In genomic region chr11:46288451-46288850, GRCh38 we compare ENCODE assay signal across 31 cellular contexts. TPM values are rescaled to one million over a fixed set of nuclear protein-coding genes. Genes with fewer than 3 reads are reported as not detected.
"Had no signal": no experiment of that assay in that cellular context is flagged by ENCODE, and none has a peak within 500 bp of the region (broad histone marks: within the 10 kb centered on the region; RNA-seq: fewer than 3 reads in every experiment).

No MANE protein-coding gene starts in this region.

- H3K27ac ChIP-seq: brain microvascular endothelial cell, esophagus muscularis mucosa, foreskin keratinocyte, gastrocnemius medialis, WERI-Rb-1 had no signal

- H3K4me3 ChIP-seq: esophagus muscularis mucosa, gastrocnemius medialis had no signal

- H3K4me1 ChIP-seq: foreskin keratinocyte had no signal

- H3K27me3 Mint-ChIP-seq: activated CD8-positive, alpha-beta T cell treated with anti-CD3 and anti-CD28 coated beads for 36 hours; activated naive CD8-positive, alpha-beta T cell had no signal

- H3K9me3 ChIP-seq: esophagus muscularis mucosa, gastrocnemius medialis had no signal

- H3K36me3 ChIP-seq: esophagus muscularis mucosa, gastrocnemius medialis, WERI-Rb-1 had no signal

- H3K36me3 Mint-ChIP-seq: activated naive CD8-positive, alpha-beta T cell; T-cell had no signal

- H3K4me3 Mint-ChIP-seq: activated B cell treated with CpG ODN at 0.5 μM for 24 hours; activated CD8-positive, alpha-beta T cell treated with anti-CD3 and anti-CD28 coated beads for 36 hours; activated naive CD8-positive, alpha-beta T cell; activated T-cell treated with anti-CD3 and anti-CD28 coated beads, Interleukin-2, amount 50 U/mL, for 4 hours; activated T-helper 17 cell treated with anti-CD3 and anti-CD28 coated beads, Interleukin-2, amount 50 U/mL, for 72 hours; central memory CD8-positive, alpha-beta T cell; effector memory CD8-positive, alpha-beta T cell; T-cell; T-helper 1 cell treated with Interleukin-12 subunit alpha and Interleukin-12 subunit beta and Interleukin-4 antibody, amounts not matched to agents 30 μg/mL and 1 μg/mL, for 36 hours had no signal

- H3K9me3 Mint-ChIP-seq: activated B cell treated with CpG ODN at 0.5 μM for 24 hours; activated CD8-positive, alpha-beta T cell treated with anti-CD3 and anti-CD28 coated beads for 36 hours; activated T-cell treated with anti-CD3 and anti-CD28 coated beads, Interleukin-2, amount 50 U/mL, for 4 hours; activated T-helper 17 cell treated with anti-CD3 and anti-CD28 coated beads, Interleukin-2, amount 50 U/mL, for 72 hours; central memory CD8-positive, alpha-beta T cell; T-cell; T-helper 1 cell treated with Interleukin-12 subunit alpha and Interleukin-12 subunit beta and Interleukin-4 antibody, amounts not matched to agents 30 μg/mL and 1 μg/mL, for 36 hours had no signal

- H3K27me3 ChIP-seq: brain microvascular endothelial cell, esophagus muscularis mucosa, foreskin keratinocyte, gastrocnemius medialis had no signal

- H3K27ac Mint-ChIP-seq: activated B cell treated with CpG ODN at 0.5 μM for 24 hours; activated CD8-positive, alpha-beta T cell treated with anti-CD3 and anti-CD28 coated beads for 36 hours; activated naive CD8-positive, alpha-beta T cell; activated T-helper 17 cell treated with anti-CD3 and anti-CD28 coated beads, Interleukin-2, amount 50 U/mL, for 72 hours; effector memory CD8-positive, alpha-beta T cell; T-cell; T-helper 1 cell treated with Interleukin-12 subunit alpha and Interleukin-12 subunit beta and Interleukin-4 antibody, amounts not matched to agents 30 μg/mL and 1 μg/mL, for 36 hours had no signal

- ATAC-seq: activated CD4-positive, CD25-positive, alpha-beta regulatory T cell treated with anti-CD3 and anti-CD28 coated beads, Interleukin-2, amount 50 U/mL, for 24 hours; activated CD8-positive, alpha-beta T cell treated with anti-CD3 and anti-CD28 coated beads for 36 hours; activated T-cell treated with anti-CD3 and anti-CD28 coated beads, Interleukin-2, amount 50 U/mL, for 4 hours; activated T-helper 17 cell treated with anti-CD3 and anti-CD28 coated beads, Interleukin-2, amount 50 U/mL, for 72 hours; effector memory CD8-positive, alpha-beta T cell; foreskin keratinocyte; gastrocnemius medialis; T-cell had no signal

- H3K4me1 Mint-ChIP-seq: activated B cell treated with CpG ODN at 0.5 μM for 24 hours; activated T-helper 17 cell treated with anti-CD3 and anti-CD28 coated beads, Interleukin-2, amount 50 U/mL, for 72 hours; central memory CD8-positive, alpha-beta T cell; T-cell had no signal

- DNase-seq: activated B cell treated with CpG ODN at 0.5 μM for 24 hours; activated CD4-positive, alpha-beta T cell treated with anti-CD3 and anti-CD28 coated beads for 48 hours; activated CD4-positive, alpha-beta T cell treated with anti-CD3 and anti-CD28 coated beads, Interleukin-2, amount 50 U/mL, for 1 hour; activated CD4-positive, alpha-beta T cell treated with anti-CD3 and anti-CD28 coated beads, Interleukin-2, amount 50 U/mL, for 48 hours; activated CD8-positive, alpha-beta memory T cell treated with anti-CD3 and anti-CD28 coated beads for 24 hours; activated CD8-positive, alpha-beta T cell treated with anti-CD3 and anti-CD28 coated beads for 36 hours; activated effector memory CD4-positive, alpha-beta T cell treated with Interleukin-2 at 50 U/mL for 16 hours; activated gamma-delta T cell treated with Interleukin-2 at 50 U/mL for 16 hours; activated naive CD4-positive, alpha-beta T cell treated with anti-CD3 and anti-CD28 coated beads, Interleukin-2, amount 50 U/mL, for 16 hours; activated naive CD4-positive, alpha-beta T cell treated with Interleukin-2 at 50 U/mL for 16 hours; activated T-cell treated with anti-CD3 and anti-CD28 coated beads, Interleukin-2, amount 50 U/mL, for 4 hours; amniotic stem cell; anterior cingulate cortex; brain microvascular endothelial cell; cortex of kidney; dermis blood vessel endothelial cell; effector CD4-positive, alpha-beta T cell; effector memory CD8-positive, alpha-beta T cell; erythroblast; foreskin keratinocyte; gastrocnemius medialis; glutamatergic neuron; T-cell; T-helper 9 cell; WERI-Rb-1 had no signal

RNA-seq across cellular contexts. Expression of gene CREB3L1, which starts 11.0 kb away (rescaled TPM):
- total RNA-seq: activated B cell treated with CpG ODN at 0.5 μM for 24 hours; activated CD8-positive, alpha-beta T cell treated with anti-CD3 and anti-CD28 coated beads for 36 hours; activated T-helper 17 cell treated with anti-CD3 and anti-CD28 coated beads, Interleukin-2, amount 50 U/mL, for 72 hours had no signal
